Comparison of ENCODE assay signal across 7 cellular contexts in genomic region chr16:28711220-28712083, GRCh38. TPM values are rescaled to one million over a fixed set of nuclear protein-coding genes. Genes with fewer than 3 reads are reported as not detected.
DNase-seq lines count a peak whose midpoint lies in the region; ATAC-seq and TF ChIP-seq lines count a peak whose summit lies in the region.
"Not testable (repeated sequence)": the region's sequence is repeated elsewhere in the genome, so short reads cannot be mapped to it uniquely, and the experiment has no call there.

Gene EIF3C, plus strand, starts transcription at chr16:28711464. Its CDS starts 223 bp downstream, at chr16:28711687.

- not testable (repeated sequence) for DNase-seq in H7; T-helper 17 cell; choroid plexus epithelial cell (ENCODE audit: low read depth); progenitor cell of endocrine pancreas (ENCODE audit: low spot score, unreplicated experiment)

- ATAC-seq in GM18867 (IDR thresholded peaks at IDR 0.05; ENCODE audit: unreplicated experiment) (peak; percentile 97), HG03439 (IDR thresholded peaks at IDR 0.05; ENCODE audit: unreplicated experiment) (peak; percentile 99), T-helper 17 cell (peak; percentile 100)

- H3K9me3 Mint-ChIP-seq in progenitor cell of endocrine pancreas (ENCODE audit: low read depth), result not testable (repeated sequence)

- not testable (repeated sequence) for H3K27me3 ChIP-seq in H7 (ENCODE audit: control insufficient read depth, insufficient read depth, low read length); iPS-18a (ENCODE audit: control insufficient read depth, insufficient read depth, low read length)

- not testable (repeated sequence) for TF ChIP-seq CTCF in choroid plexus epithelial cell (conservative IDR thresholded peaks at IDR 0.05; ENCODE audit: low read depth, low read length); progenitor cell of endocrine pancreas (IDR thresholded peaks at IDR 0.05; ENCODE audit: unreplicated experiment)

- H3K4me1 ChIP-seq in iPS-18a (ENCODE audit: control insufficient read depth, low read depth, low read length), result not testable (repeated sequence)

- not testable (repeated sequence) for H3K27ac Mint-ChIP-seq in T-helper 17 cell, progenitor cell of endocrine pancreas

- H3K4me3 Mint-ChIP-seq in T-helper 17 cell, result not testable (repeated sequence)
- peak within 1 kb of the TSS; percentile 66 for H3K4me3 Mint-ChIP-seq in progenitor cell of endocrine pancreas (ENCODE audit: low read depth)

- H3K27ac ChIP-seq in iPS-18a (ENCODE audit: low read length), result not testable (repeated sequence)

- not testable (repeated sequence) for H3K27me3 Mint-ChIP-seq in T-helper 17 cell, progenitor cell of endocrine pancreas

- H3K4me3 ChIP-seq in H7 (ENCODE audit: insufficient read depth, low read depth, low read length), result not testable (repeated sequence)
- H3K4me3 ChIP-seq in choroid plexus epithelial cell (ENCODE audit: low read depth, low read length), result peak within 1 kb of the TSS; percentile 38
- H3K4me3 ChIP-seq in iPS-18a (ENCODE audit: low read length), result peak within 1 kb of the TSS; percentile 27

- not testable (repeated sequence) for H3K36me3 ChIP-seq in H7 (replicated peaks; ENCODE audit: control insufficient read depth, insufficient read depth, low read length); iPS-18a (ENCODE audit: control insufficient read depth, low read depth, low read length)

- H3K36me3 Mint-ChIP-seq in T-helper 17 cell (ENCODE audit: low read depth); progenitor cell of endocrine pancreas (ENCODE audit: insufficient read depth): not testable (repeated sequence)

- H3K9me3 ChIP-seq in T-helper 17 cell (ENCODE audit: control insufficient read depth, low read length, poor library complexity, severe bottlenecking); iPS-18a (ENCODE audit: control insufficient read depth, low read depth, low read length): not testable (repeated sequence)

- not testable (repeated sequence) for H3K9ac ChIP-seq in iPS-18a (ENCODE audit: low read length)

- not testable (repeated sequence) for H3K4me1 Mint-ChIP-seq in T-helper 17 cell; progenitor cell of endocrine pancreas (ENCODE audit: low read depth)

RNA-seq across cellular contexts. Expression of gene EIF3C, which starts in this region (rescaled TPM):
- total RNA-seq in H7 (2014; rRNA removed; shearing (Covaris generic)), result 213 and 222 TPM in 2 replicates
- total RNA-seq in T-helper 17 cell, result 100 to 1,000 TPM; 257 to 259 TPM
- 741 and 786 TPM in 2 replicates for total RNA-seq in progenitor cell of endocrine pancreas
